ENCODE assay signal across 8 cellular contexts in the genomic region with DNA sequence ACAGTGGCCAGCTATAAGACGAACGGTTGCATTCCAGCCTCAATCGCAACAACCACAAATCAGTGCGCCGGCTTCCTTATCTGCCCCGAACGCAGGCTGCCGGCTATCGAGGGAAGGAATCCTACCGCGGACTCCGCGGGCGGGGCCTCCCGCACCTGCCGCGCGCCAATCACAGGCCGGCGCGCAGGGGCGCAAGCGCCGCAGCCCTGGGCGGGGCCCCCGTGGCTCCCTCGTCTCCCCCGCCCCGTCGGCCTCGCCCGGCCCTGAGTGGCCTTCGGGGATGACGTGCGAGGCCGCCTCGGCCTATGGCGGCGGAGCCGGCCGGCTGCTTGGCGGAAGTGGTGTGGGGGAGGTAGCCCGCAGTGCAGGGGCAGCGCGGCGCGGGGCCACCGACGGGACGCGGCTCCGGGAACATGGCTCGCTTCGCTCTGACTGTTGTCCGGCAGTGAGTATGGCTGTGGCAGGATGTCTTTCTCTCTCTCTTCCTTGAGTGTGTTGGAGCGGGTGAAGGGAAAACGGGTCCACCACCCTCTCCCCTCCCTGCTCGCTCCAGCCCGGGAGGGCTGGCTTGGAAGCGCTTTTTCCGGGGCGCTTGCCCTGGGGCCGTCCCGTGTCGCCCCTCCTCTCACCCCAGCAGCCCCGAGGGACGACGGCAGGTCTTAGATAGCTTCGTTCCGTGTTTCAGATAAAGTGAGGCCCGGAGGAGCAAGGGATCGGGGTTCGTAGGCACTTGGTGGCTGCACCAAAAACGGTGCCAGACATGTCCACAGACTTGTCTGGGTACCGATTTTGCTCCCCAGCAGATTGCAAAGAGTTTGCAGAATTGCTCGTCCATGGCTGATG.
DNase-seq lines count a peak whose midpoint lies in the region; ATAC-seq and TF ChIP-seq lines count a peak whose summit lies in the region.

A gene with protein sequence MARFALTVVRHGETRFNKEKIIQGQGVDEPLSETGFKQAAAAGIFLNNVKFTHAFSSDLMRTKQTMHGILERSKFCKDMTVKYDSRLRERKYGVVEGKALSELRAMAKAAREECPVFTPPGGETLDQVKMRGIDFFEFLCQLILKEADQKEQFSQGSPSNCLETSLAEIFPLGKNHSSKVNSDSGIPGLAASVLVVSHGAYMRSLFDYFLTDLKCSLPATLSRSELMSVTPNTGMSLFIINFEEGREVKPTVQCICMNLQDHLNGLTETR (plus strand): TSS at position 355 of the 843 bp plus-strand sequence. CDS start 59 bp downstream, at position 414.

- H3K36me3 Mint-ChIP-seq in activated naive CD4-positive, alpha-beta T cell treated with anti-CD3 and anti-CD28 coated beads, Interleukin-2, amount 10 ng/mL, durations not matched to agents 7 days and 5 days: peaks cover 10% of the 10 kb centered on the region

- H3K27me3 Mint-ChIP-seq in activated naive CD4-positive, alpha-beta T cell treated with anti-CD3 and anti-CD28 coated beads, Interleukin-2, amount 10 ng/mL, durations not matched to agents 7 days and 5 days: no peaks in the 10 kb centered on the region

- peak; percentile 96 for ATAC-seq in HG02571 (IDR thresholded peaks at IDR 0.05; ENCODE audit: unreplicated experiment)

- H3K4me3 ChIP-seq in GM06990 (replicated peaks; ENCODE audit: low read depth, low read length) (peak within 1 kb of the TSS; percentile 69), NB4 (ENCODE audit: low read depth, low read length) (peak within 1 kb of the TSS; percentile 80), SK-N-MC (peak within 1 kb of the TSS; percentile 85)

- peak; percentile 35 for TF ChIP-seq POLR2A in NB4 (IDR thresholded peaks at IDR 0.05; ENCODE audit: extremely low read depth, insufficient read length)

- peaks cover 46% of the 10 kb centered on the region for H3K4me1 Mint-ChIP-seq in activated naive CD4-positive, alpha-beta T cell treated with anti-CD3 and anti-CD28 coated beads, Interleukin-2, amount 10 ng/mL, durations not matched to agents 7 days and 5 days

- H3K9me3 ChIP-seq in SK-N-MC (ENCODE audit: low read depth, low read length): no peaks in the 10 kb centered on the region

- H3K36me3 ChIP-seq in GM06990 (ENCODE audit: control insufficient read depth, insufficient read depth, low read length) (peaks cover 2% of the 10 kb centered on the region), SK-N-MC (ENCODE audit: insufficient read depth, low read length) (no peaks in the 10 kb centered on the region)

- TF ChIP-seq CTCF in GM06990 (IDR thresholded peaks at IDR 0.05; ENCODE audit: insufficient read depth, low read length, poor library complexity, severe bottlenecking): no peak
- TF ChIP-seq CTCF in NB4 (IDR thresholded peaks at IDR 0.05; ENCODE audit: low read depth, low read length): no peak

- no peaks in the 10 kb centered on the region for H3K9me3 Mint-ChIP-seq in activated naive CD4-positive, alpha-beta T cell treated with anti-CD3 and anti-CD28 coated beads, Interleukin-2, amount 10 ng/mL, durations not matched to agents 7 days and 5 days

- H3K27ac ChIP-seq in SK-N-MC: no peak within 1 kb of the TSS

- H3K4me3 Mint-ChIP-seq in activated naive CD4-positive, alpha-beta T cell treated with anti-CD3 and anti-CD28 coated beads, Interleukin-2, amount 10 ng/mL, durations not matched to agents 7 days and 5 days: peak within 1 kb of the TSS; percentile 97

- no peaks in the 10 kb centered on the region for H3K27me3 ChIP-seq in GM06990 (replicated peaks; ENCODE audit: control insufficient read depth, insufficient read depth, low read length)

- CTCF ChIA-PET in activated naive CD4-positive, alpha-beta T cell treated with anti-CD3 and anti-CD28 coated beads, Interleukin-2, amount 10 ng/mL, durations not matched to agents 7 days and 5 days (lab: Charles Lee): interaction anchor here (0.6 to 2.3 kb wide), 2 partner anchors 44 to 657 kb away, joined by 3 to 6 read pairs; no protein-coding TSS in a partner anchor

- peak within 1 kb of the TSS; percentile 94 for H3K27ac Mint-ChIP-seq in activated naive CD4-positive, alpha-beta T cell treated with anti-CD3 and anti-CD28 coated beads, Interleukin-2, amount 10 ng/mL, durations not matched to agents 7 days and 5 days

- peak; percentile 99 for DNase-seq in GM06990 (ENCODE audit: extremely low read depth, insufficient read length)
- peak; percentile 95 for DNase-seq in NB4 (ENCODE audit: low read depth)
- DNase-seq in SK-N-MC (ENCODE audit: low read depth, low spot score): no peak
- peak; percentile 92 for DNase-seq in activated naive CD4-positive, alpha-beta T cell treated with anti-CD3 and anti-CD28 coated beads, Interleukin-2, amount 10 ng/mL, durations not matched to agents 7 days and 5 days
- peak; percentile 99 for DNase-seq in germinal center (ENCODE audit: low spot score)
- DNase-seq in non-pigmented ciliary epithelial cell (ENCODE audit: low read depth): peak; percentile 56
- DNase-seq in superior temporal gyrus (ENCODE audit: extremely low spot score): peak; percentile 95

- peak within 1 kb of the TSS; percentile 76 for H3K9ac ChIP-seq in SK-N-MC (ENCODE audit: insufficient read length)
